ENCODE assay signal across 14 cellular contexts in the genomic region with DNA sequence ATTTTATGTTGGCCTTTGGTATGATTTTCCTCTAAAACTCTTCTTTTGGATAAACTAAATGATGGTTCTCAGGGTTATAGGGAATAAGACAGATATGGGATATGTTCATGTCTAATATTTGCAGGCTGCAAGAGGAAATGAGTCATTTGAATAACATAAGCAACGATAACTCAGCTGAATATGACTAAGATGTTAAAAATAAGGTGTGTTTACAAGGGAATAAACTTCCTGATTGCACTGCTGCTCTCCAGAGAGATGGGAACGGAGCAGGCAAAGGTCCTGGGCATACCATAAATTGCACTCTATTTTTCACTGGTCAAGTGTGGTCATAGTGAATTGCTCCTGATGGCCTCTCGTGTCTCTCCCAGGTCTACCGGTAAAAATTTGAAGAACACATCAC.
DNase-seq lines count a peak whose midpoint lies in the region; ATAC-seq and TF ChIP-seq lines count a peak whose summit lies in the region.
"Had no signal": no experiment of that assay in that cellular context is flagged by ENCODE, and none has a peak within 500 bp of the region (broad histone marks: within the 10 kb centered on the region; RNA-seq: fewer than 3 reads in every experiment).

No MANE protein-coding gene starts in this region.

- H3K36me3 Mint-ChIP-seq in osteocyte (ENCODE audit: unreplicated experiment): no peaks in the 10 kb centered on the region
- H3K36me3 Mint-ChIP-seq: activated naive CD8-positive, alpha-beta T cell treated with anti-CD3 and anti-CD28 coated beads, Interleukin-2, amount 10 ng/mL, durations not matched to agents 7 days and 5 days; CD8-positive, alpha-beta memory T cell had no signal

- ATAC-seq in GM19455 (IDR thresholded peaks at IDR 0.05; ENCODE audit: unreplicated experiment): no peak
- no peak for ATAC-seq in HG02759 (IDR thresholded peaks at IDR 0.05; ENCODE audit: unreplicated experiment)

- H3K9me3 Mint-ChIP-seq in osteocyte (ENCODE audit: unreplicated experiment): no peaks in the 10 kb centered on the region

- no peaks in the 10 kb centered on the region for H3K27me3 Mint-ChIP-seq in osteocyte (ENCODE audit: unreplicated experiment)
- H3K27me3 Mint-ChIP-seq: activated naive CD8-positive, alpha-beta T cell treated with anti-CD3 and anti-CD28 coated beads, Interleukin-2, amount 10 ng/mL, durations not matched to agents 7 days and 5 days; CD8-positive, alpha-beta memory T cell had no signal

- H3K27ac Mint-ChIP-seq in osteocyte (ENCODE audit: unreplicated experiment): peak overlapping the region; percentile 44
- H3K27ac Mint-ChIP-seq: activated naive CD8-positive, alpha-beta T cell treated with anti-CD3 and anti-CD28 coated beads, Interleukin-2, amount 10 ng/mL, durations not matched to agents 7 days and 5 days; CD8-positive, alpha-beta memory T cell had no signal

- peak; percentile 45 for DNase-seq in AG20443 (ENCODE audit: low spot score)
- peak; percentile 68 for DNase-seq in LoVo (ENCODE audit: low spot score)
- peak; percentile 81 for DNase-seq in epithelial cell of esophagus (ENCODE audit: low read depth)
- no peak for DNase-seq in osteocyte (ENCODE audit: extremely low spot score, unreplicated experiment)
- DNase-seq in nucleus accumbens (lab: John Stamatoyannopoulos, UW): no peak
- no peak for DNase-seq in cerebellar nuclear complex (lab: John Stamatoyannopoulos, UW)
- DNase-seq: activated naive CD8-positive, alpha-beta T cell treated with anti-CD3 and anti-CD28 coated beads, Interleukin-2, amount 10 ng/mL, durations not matched to agents 7 days and 5 days; CD8-positive, alpha-beta memory T cell; effector CD8-positive, alpha-beta T cell had no signal

- peaks cover 18% of the 10 kb centered on the region for H3K4me1 Mint-ChIP-seq in osteocyte (ENCODE audit: unreplicated experiment)
- H3K4me1 Mint-ChIP-seq: activated naive CD8-positive, alpha-beta T cell treated with anti-CD3 and anti-CD28 coated beads, Interleukin-2, amount 10 ng/mL, durations not matched to agents 7 days and 5 days; CD8-positive, alpha-beta memory T cell had no signal

- H3K4me3 ChIP-seq in epithelial cell of esophagus (ENCODE audit: low read length): no peak overlapping the region
- H3K4me3 ChIP-seq: PC-9, right atrium auricular region, tibial nerve had no signal

- TF ChIP-seq CTCF in epithelial cell of esophagus (IDR thresholded peaks at IDR 0.05; ENCODE audit: insufficient read depth, low read depth, low read length, missing control alignments) (no peak), osteocyte (IDR thresholded peaks at IDR 0.05) (no peak)

- H3K4me3 Mint-ChIP-seq in osteocyte (ENCODE audit: unreplicated experiment): no peak overlapping the region
- H3K4me3 Mint-ChIP-seq: activated naive CD8-positive, alpha-beta T cell treated with anti-CD3 and anti-CD28 coated beads, Interleukin-2, amount 10 ng/mL, durations not matched to agents 7 days and 5 days; CD8-positive, alpha-beta memory T cell had no signal

Comparison
In these comparisons a context has a peak if more than half of its experiments do, and no peak if none do; other contexts are left out.
1. DNase-seq: peak in AG20443 (single experiment), LoVo (single experiment) and epithelial cell of esophagus (single experiment); none in osteocyte (single experiment), nucleus accumbens (0 of 56) and cerebellar nuclear complex (0 of 2).